20 cellular contexts compared by ENCODE assay signal in the genomic region with DNA sequence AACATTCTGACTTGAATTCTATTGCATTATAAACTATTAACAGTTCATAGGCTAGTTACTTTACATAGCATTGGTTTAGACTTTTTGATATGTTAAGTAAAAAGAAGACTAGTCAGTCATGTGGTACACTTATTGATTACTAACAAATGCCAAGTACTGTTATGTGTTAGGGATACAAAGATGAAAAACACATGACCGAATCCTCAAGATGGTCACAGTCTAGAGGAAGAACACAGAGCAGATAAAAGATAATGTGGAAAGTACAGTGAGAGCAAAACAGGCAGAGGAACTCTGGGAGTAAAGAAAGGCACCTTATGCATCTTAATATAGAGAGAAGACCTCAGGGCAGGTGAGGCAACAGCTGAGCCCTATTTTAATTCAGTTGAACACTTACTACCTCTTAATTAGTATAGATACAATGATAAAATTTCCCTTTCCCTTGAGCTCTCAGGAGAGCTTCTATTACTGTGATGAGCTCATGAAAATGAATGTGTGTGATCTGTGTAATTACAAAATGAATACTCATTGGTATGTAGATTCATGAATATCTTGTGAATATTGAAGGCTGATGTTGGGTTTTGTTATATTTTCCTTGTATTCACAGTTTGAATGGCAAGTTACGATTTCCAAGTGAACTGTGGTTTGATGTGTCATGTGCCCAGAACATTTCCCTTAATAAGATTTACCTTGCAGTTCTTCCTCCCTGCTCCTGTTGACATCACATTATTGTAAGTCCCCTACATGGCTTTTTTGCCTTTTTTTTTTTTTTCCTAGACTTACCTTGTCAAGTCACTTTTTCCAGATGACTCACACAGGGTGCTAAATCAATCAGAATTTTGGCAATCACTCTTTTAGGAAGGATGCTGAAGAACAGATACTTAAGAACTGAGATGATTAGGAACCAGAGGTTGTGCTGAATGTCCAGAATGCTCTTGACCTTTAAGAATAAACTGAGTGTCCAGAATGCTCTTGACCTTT. TPM values are rescaled to one million over a fixed set of nuclear protein-coding genes. Genes with fewer than 3 reads are reported as not detected.
DNase-seq lines count a peak whose midpoint lies in the region; ATAC-seq, FAIRE-seq and TF ChIP-seq lines count a peak whose summit lies in the region.
"Had no signal": no experiment of that assay in that cellular context is flagged by ENCODE, and none has a peak within 500 bp of the region (broad histone marks: within the 10 kb centered on the region; RNA-seq: fewer than 3 reads in every experiment).

No MANE protein-coding gene starts in this region.

- in situ Hi-C loops in K562 (cut with MboI): no loop called here

- intact Hi-C loops in K562 (cut with micrococcal nuclease): no loop called here

- H3K27ac Mint-ChIP-seq in activated naive CD4-positive, alpha-beta T cell treated with anti-CD3 and anti-CD28 coated beads, Interleukin-2, amount 50 U/mL, for 24 hours: peak overlapping the region; percentile 94
- H3K27ac Mint-ChIP-seq in T-helper 2 cell treated with Interferon-gamma antibody and Interleukin-4, amounts not matched to agents 5 μg/mL and 100 μg/mL, for 36 hours: no peak overlapping the region

- H2AFZ ChIP-seq in K562 (ENCODE audit: low read depth, low read length): no peak overlapping the region

- no peak for FAIRE-seq in K562 (lab: Jason Lieb, UNC)
- FAIRE-seq: H54 had no signal

- no peaks in the 10 kb centered on the region for H4K20me1 ChIP-seq in K562 (replicated peaks; ENCODE audit: control insufficient read depth, insufficient read depth, low read length)

- no peaks in the 10 kb centered on the region for H3K27me3 ChIP-seq in K562 (ENCODE audit: control insufficient read depth in 2 of 2, insufficient read depth in 2 of 2, low read length in 2 of 2)
- H3K27me3 ChIP-seq: upper lobe of left lung had no signal

- peaks cover 19% of the 10 kb centered on the region for H3K4me1 Mint-ChIP-seq in activated naive CD4-positive, alpha-beta T cell treated with anti-CD3 and anti-CD28 coated beads, Interleukin-2, amount 50 U/mL, for 24 hours
- peaks cover 7% of the 10 kb centered on the region for H3K4me1 Mint-ChIP-seq in T-helper 2 cell treated with Interferon-gamma antibody and Interleukin-4, amounts not matched to agents 5 μg/mL and 100 μg/mL, for 36 hours (ENCODE audit: low read depth)
- H3K4me1 Mint-ChIP-seq: central memory CD8-positive, alpha-beta T cell; naive thymus-derived CD8-positive, alpha-beta T cell had no signal

- H3K36me3 Mint-ChIP-seq in activated naive CD4-positive, alpha-beta T cell treated with anti-CD3 and anti-CD28 coated beads, Interleukin-2, amount 50 U/mL, for 24 hours: peaks cover 8% of the 10 kb centered on the region
- peaks cover 29% of the 10 kb centered on the region for H3K36me3 Mint-ChIP-seq in T-helper 2 cell treated with Interferon-gamma antibody and Interleukin-4, amounts not matched to agents 5 μg/mL and 100 μg/mL, for 36 hours (ENCODE audit: low read depth)

- no peaks in the 10 kb centered on the region for H3K4me1 ChIP-seq in K562 (replicated peaks in 1 of 2; ENCODE audit: control insufficient read depth in 2 of 2, insufficient read depth in 2 of 2, low read length in 2 of 2)
- H3K4me1 ChIP-seq: upper lobe of left lung had no signal

- CTCF ChIA-PET in K562 (lab: Yijun Ruan, JAX; ENCODE audit: low intra/inter-chr PET ratio): no interaction called here

- H3K9ac ChIP-seq in K562 (ENCODE audit: insufficient read depth in 1 of 2, low read depth in 2 of 2, low read length in 2 of 2): no peak overlapping the region

- H3K4me2 ChIP-seq in K562 (ENCODE audit: insufficient read depth, low read length): no peak overlapping the region

- no peaks in the 10 kb centered on the region for H3K9me3 Mint-ChIP-seq in activated naive CD4-positive, alpha-beta T cell treated with anti-CD3 and anti-CD28 coated beads, Interleukin-2, amount 50 U/mL, for 24 hours
- no peaks in the 10 kb centered on the region for H3K9me3 Mint-ChIP-seq in T-helper 2 cell treated with Interferon-gamma antibody and Interleukin-4, amounts not matched to agents 5 μg/mL and 100 μg/mL, for 36 hours
- H3K9me3 Mint-ChIP-seq: central memory CD8-positive, alpha-beta T cell; naive thymus-derived CD8-positive, alpha-beta T cell had no signal

- POLR2A ChIA-PET in K562 (lab: Yijun Ruan, JAX): no interaction called here

- ATAC-seq in K562 (no peak), HG02852 (IDR thresholded peaks at IDR 0.05; ENCODE audit: unreplicated experiment) (no peak)
- peak; percentile 78 for ATAC-seq in stimulated activated naive CD8-positive, alpha-beta T cell treated with anti-CD3 and anti-CD28 coated beads, Interleukin-15, Interleukin-2, amounts not matched to agents 100 U/mL and 50 U/mL, for 24 hours
- ATAC-seq: naive thymus-derived CD8-positive, alpha-beta T cell; right cardiac atrium had no signal

- H3K9me3 ChIP-seq in K562 (replicated peaks; ENCODE audit: control insufficient read depth, insufficient read depth, low read depth, low read length): no peaks in the 10 kb centered on the region
- H3K9me3 ChIP-seq: upper lobe of left lung had no signal

- WGBS in K562 (ENCODE audit: insufficient coverage, low coverage, missing lambda C conversion rate): 82% methylated on average over 2 of the region's 2 CpGs

- no peak for DNase-seq in activated naive CD4-positive, alpha-beta T cell treated with Interleukin-2 at 50 U/mL for 16 hours
- peak; percentile 13 for DNase-seq in T-helper 2 cell treated with Interferon-gamma antibody and Interleukin-4, amounts not matched to agents 5 μg/mL and 100 μg/mL, for 36 hours (ENCODE audit: low spot score)
- DNase-seq in K562 (ENCODE audit: extremely low read depth in 1 of 4, low spot score in 3 of 4) (peak in 1 of 4 experiments; percentile 1), NOMO-1 (lab: John Stamatoyannopoulos, UW; ENCODE audit: unreplicated experiment in 2 of 2) (no peak), iPS-NIHi7 (ENCODE audit: extremely low spot score) (no peak)
- no peak for DNase-seq in stimulated activated naive CD8-positive, alpha-beta T cell treated with anti-CD3 and anti-CD28 coated beads, Interleukin-15, Interleukin-2, amounts not matched to agents 100 U/mL and 50 U/mL, for 24 hours
- DNase-seq: activated CD4-positive, alpha-beta T cell treated with anti-CD3 and anti-CD28 coated beads for 48 hours; DMS79 treated with DMSO at 0.1 percent for 48 hours; MV-4-11; naive thymus-derived CD8-positive, alpha-beta T cell; NCI-H1694; NCI-H2171 treated with DMSO at 0.1 percent for 48 hours; NCI-H69; right cardiac atrium; stimulated activated naive CD4-positive, alpha-beta T cell; upper lobe of left lung had no signal

- no peak overlapping the region for H3K27ac ChIP-seq in K562 (ENCODE audit: extremely low read depth, low read depth, low read length)
- H3K27ac ChIP-seq: upper lobe of left lung had no signal

- peaks cover 18% of the 10 kb centered on the region; the same call in 2 of the 3 replicates for H3K36me3 ChIP-seq in K562 (ENCODE audit: control insufficient read depth, insufficient read depth, low read length)

- TF ChIP-seq EP300 in K562 (IDR thresholded peaks at IDR 0.05; ENCODE audit: low read length): no peak

- H3K4me3 Mint-ChIP-seq in activated naive CD4-positive, alpha-beta T cell treated with anti-CD3 and anti-CD28 coated beads, Interleukin-2, amount 50 U/mL, for 24 hours: peak overlapping the region; percentile 52
- H3K4me3 Mint-ChIP-seq in T-helper 2 cell treated with Interferon-gamma antibody and Interleukin-4, amounts not matched to agents 5 μg/mL and 100 μg/mL, for 36 hours: no peak overlapping the region
- H3K4me3 Mint-ChIP-seq: central memory CD8-positive, alpha-beta T cell; naive thymus-derived CD8-positive, alpha-beta T cell had no signal

- no peaks in the 10 kb centered on the region for H3K79me2 ChIP-seq in K562 (ENCODE audit: control insufficient read depth, insufficient read depth, low read length)

- no peak for TF ChIP-seq RAD21 in K562 (CRISPR knock-in tag; conservative IDR thresholded peaks at IDR 0.05 in 1 of 2, IDR thresholded peaks at IDR 0.05 in 1 of 2)

- 0 out of 2 replicates have a peak, but pooled peaks have one; percentile 29 for TF ChIP-seq POLR2A in K562 (conservative IDR thresholded peaks at IDR 0.05)

- H3K9me1 ChIP-seq in K562 (ENCODE audit: control insufficient read depth, insufficient read depth, low read length): no peaks in the 10 kb centered on the region

- TF ChIP-seq CTCF in K562 (IDR thresholded peaks at IDR 0.05 in 2 of 3, conservative IDR thresholded peaks at IDR 0.05 in 1 of 3; ENCODE audit: insufficient read depth in 2 of 3, low read depth in 1 of 3, low read length in 3 of 3): no peak

- BruUV-seq in K562 (replicated peaks; lab: Mats Ljungman, UMichigan): no TSS peak

- H3K4me3 ChIP-seq in K562: no peak overlapping the region
- H3K4me3 ChIP-seq: upper lobe of left lung had no signal

- H3K27me3 Mint-ChIP-seq in activated naive CD4-positive, alpha-beta T cell treated with anti-CD3 and anti-CD28 coated beads, Interleukin-2, amount 50 U/mL, for 24 hours: no peaks in the 10 kb centered on the region
- peaks cover 8% of the 10 kb centered on the region for H3K27me3 Mint-ChIP-seq in T-helper 2 cell treated with Interferon-gamma antibody and Interleukin-4, amounts not matched to agents 5 μg/mL and 100 μg/mL, for 36 hours (ENCODE audit: low read depth)
- H3K27me3 Mint-ChIP-seq: central memory CD8-positive, alpha-beta T cell; naive thymus-derived CD8-positive, alpha-beta T cell had no signal

RNA-seq across cellular contexts. Expression of a gene that starts 29.5 kb away (rescaled TPM):
- not detected in 2 replicates for total RNA-seq in K562 (2011; cell fraction: chromatin; rRNA removed; ENCODE audit: low replicate concordance)
- total RNA-seq in K562 (2011; cell fraction: nucleolus; rRNA removed): not detected in 2 replicates
- not detected in 2 replicates for total RNA-seq in K562 (2011; cell fraction: nucleoplasm; rRNA removed)
- not detected in 2 replicates for total RNA-seq in K562 (2014; rRNA removed)
- total RNA-seq in K562 (2014; rRNA removed; fragmentation: Illumina TruSeq; extraction: Trizol): not detected in 2 replicates
- total RNA-seq in K562 (2015; rRNA removed; fragmentation: Illumina TruSeq; extraction: Trizol): not detected in 2 replicates
- 0.04 and 0.38 TPM in 2 replicates for total RNA-seq in K562 (2021)
- not detected in 2 replicates for polyA plus RNA-seq in K562 (2011; rRNA removed)
- 0.06 TPM in 1 of 2 replicates, not detected in the other for polyA plus RNA-seq in K562 (2011; cell fraction: cytosol; rRNA removed)
- not detected in 2 replicates for polyA plus RNA-seq in K562 (2011; cell fraction: nucleus; rRNA removed)
- polyA plus RNA-seq in K562 (2012): not detected in 2 replicates
- polyA plus RNA-seq in K562 (2014; fragmentation: Illumina TruSeq; extraction: Trizol): not detected in 2 replicates
- not detected for polyA plus RNA-seq in K562 (2014; fragmentation: Nextera tagmentation; extraction: Ambion mirVana)
- polyA plus RNA-seq in K562 (2014; rRNA removed): not detected in 2 replicates
- not detected in 2 replicates for polyA minus RNA-seq in K562 (2011; rRNA and poly(A)+ RNA removed)
- polyA minus RNA-seq in K562 (2011; cell fraction: cytosol; rRNA and poly(A)+ RNA removed): not detected in 2 replicates
- polyA minus RNA-seq in K562 (2011; cell fraction: nucleus; rRNA and poly(A)+ RNA removed): not detected in 2 replicates
- total RNA-seq: naive thymus-derived CD8-positive, alpha-beta T cell had no signal
- polyA plus RNA-seq: naive thymus-derived CD8-positive, alpha-beta T cell had no signal
